ENCODE assay signal across 8 cellular contexts in the genomic region with DNA sequence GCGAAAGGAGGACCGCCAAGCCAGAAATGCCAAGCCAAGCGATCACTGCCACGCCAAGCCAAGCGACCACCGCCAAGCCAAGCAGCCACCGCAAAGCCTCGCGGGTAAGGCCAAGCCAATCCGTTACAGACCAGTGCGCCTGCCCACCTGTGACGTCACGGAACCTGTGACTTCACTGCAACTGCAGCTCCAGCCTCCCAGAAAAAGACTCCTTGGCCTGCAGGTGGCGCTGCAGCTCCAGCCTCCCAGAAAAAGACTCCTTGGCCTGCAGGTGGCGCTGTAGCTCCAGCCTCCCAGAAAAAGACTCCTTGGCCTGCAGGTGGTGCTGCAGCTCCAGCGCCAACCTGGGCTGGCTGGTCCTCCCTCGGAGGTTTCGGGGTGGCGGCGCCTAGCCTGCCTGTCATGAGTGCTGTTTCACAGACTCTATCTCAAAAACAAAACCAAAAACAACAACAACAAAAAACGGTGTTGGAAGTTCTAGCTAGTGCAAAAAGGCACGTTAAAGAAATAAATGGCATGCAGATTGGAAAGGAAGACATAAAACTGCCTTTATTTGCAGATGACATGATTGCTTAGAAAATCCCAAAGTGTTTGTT. TPM values are rescaled to one million over a fixed set of nuclear protein-coding genes. Genes with fewer than 3 reads are reported as not detected.
DNase-seq lines count a peak whose midpoint lies in the region; ATAC-seq and TF ChIP-seq lines count a peak whose summit lies in the region.
"Not testable (repeated sequence)": the region's sequence is repeated elsewhere in the genome, so short reads cannot be mapped to it uniquely, and the experiment has no call there.

No MANE protein-coding gene starts in this region.

- not testable (repeated sequence) for H4K20me1 ChIP-seq in fibroblast of lung (ENCODE audit: control insufficient read depth, extremely low read depth, insufficient read depth, low read length)

- peak; percentile 79 to 82 for TF ChIP-seq CTCF in fibroblast of lung (conservative IDR thresholded peaks at IDR 0.05 in 1 of 2, IDR thresholded peaks at IDR 0.05 in 1 of 2; ENCODE audit: low read depth in 1 of 2, low read length in 2 of 2)

- peak overlapping the region in 2 of 4 experiments; percentile 13 to 54 for H3K4me3 ChIP-seq in fibroblast of lung (replicated peaks in 1 of 4; ENCODE audit: control extremely low read depth in 1 of 4, insufficient read depth in 1 of 4, low read depth in 3 of 4, low read length in 4 of 4)

- DNase-seq in Caki2 (ENCODE audit: low read depth) (peak; percentile 71), M059J (ENCODE audit: low read depth) (peak; percentile 74), SK-N-DZ (ENCODE audit: low spot score) (peak; percentile 55), fibroblast of lung (ENCODE audit: low read depth in 2 of 2) (peak; percentile 56 to 86), myocyte (ENCODE audit: low read depth) (peak; percentile 84)
- peak; percentile 90 for DNase-seq in activated effector memory CD4-positive, alpha-beta T cell treated with Interleukin-2 at 50 U/mL for 16 hours
- peak; percentile 80 to 93 for DNase-seq in stimulated activated CD8-positive, alpha-beta memory T cell treated with anti-CD3 and anti-CD28 coated beads, Interleukin-15, amount 100 ng/mL, for 4 hours (ENCODE audit: low read depth in 2 of 2)

- not testable (repeated sequence) for H3K27me3 ChIP-seq in fibroblast of lung (ENCODE audit: control insufficient read depth, insufficient read depth, low read length)

- in situ Hi-C loops in Caki2 (cut with HindIII; ENCODE audit: low pct_unique_long_range_greater_than_20kb, low sequenced_read_pairs), result not testable (repeated sequence)

- not testable (repeated sequence) for H3K36me3 ChIP-seq in fibroblast of lung (ENCODE audit: control insufficient read depth, insufficient read depth, low read length)

- not testable (repeated sequence) for H3K4me1 ChIP-seq in fibroblast of lung (ENCODE audit: control insufficient read depth, extremely low read depth, insufficient read depth, low read length)

- not testable (repeated sequence) for H3K9me3 ChIP-seq in fibroblast of lung (ENCODE audit: control insufficient read depth, insufficient read depth, low read depth, low read length)

- peak overlapping the region; percentile 33 for H2AFZ ChIP-seq in fibroblast of lung (ENCODE audit: low read length)

- H3K79me2 ChIP-seq in fibroblast of lung (ENCODE audit: control insufficient read depth, insufficient read depth, low read length), result not testable (repeated sequence)

- H3K4me2 ChIP-seq in fibroblast of lung (ENCODE audit: extremely low read depth, insufficient read depth, low read length), result peak overlapping the region; percentile 51

- peak overlapping the region; percentile 34 for H3K27ac ChIP-seq in fibroblast of lung (ENCODE audit: insufficient read depth, low read length)

- not testable (repeated sequence) for H3K9ac ChIP-seq in fibroblast of lung (ENCODE audit: insufficient read depth, low read length)

- ATAC-seq in GM21737 (IDR thresholded peaks at IDR 0.05; ENCODE audit: unreplicated experiment), result peak; percentile 80

RNA-seq across cellular contexts. Expression of a gene that starts 18.6 kb away (rescaled TPM):
- total RNA-seq in Caki2 (2014; rRNA removed; shearing (Covaris generic); ENCODE audit: low replicate concordance), result not detected in 2 replicates
- total RNA-seq in M059J (2014; rRNA removed; shearing (Covaris generic)), result not detected in 2 replicates
- not detected in 2 replicates for polyA plus RNA-seq in SK-N-DZ (2014; cell fraction: cytosol; rRNA removed)
- polyA plus RNA-seq in SK-N-DZ (2014; cell fraction: nucleus; rRNA removed), result not detected in 2 replicates
- total RNA-seq in fibroblast of lung, result not detected in 2 replicates
- polyA plus RNA-seq in fibroblast of lung, result not detected in 2 replicates
- polyA plus RNA-seq in fibroblast of lung (2012), result not detected in 2 replicates
- polyA minus RNA-seq in fibroblast of lung (ENCODE audit: low replicate concordance), result not detected in 2 replicates
- total RNA-seq in myocyte, result not detected in 2 replicates
- polyA plus RNA-seq in myocyte (2012), result not detected

RNA-seq across cellular contexts. Expression of a gene that starts 56.5 kb away (rescaled TPM):
- total RNA-seq in Caki2 (2014; rRNA removed; shearing (Covaris generic); ENCODE audit: low replicate concordance), result 0.10 TPM in 1 of 2 replicates, not detected in the other
- total RNA-seq in M059J (2014; rRNA removed; shearing (Covaris generic)), result 0.22 and 2.5 TPM in 2 replicates
- 4.8 and 5.5 TPM in 2 replicates for polyA plus RNA-seq in SK-N-DZ (2014; cell fraction: cytosol; rRNA removed)
- 3.2 and 3.9 TPM in 2 replicates for polyA plus RNA-seq in SK-N-DZ (2014; cell fraction: nucleus; rRNA removed)
- total RNA-seq in fibroblast of lung, result 3.6 and 4.3 TPM in 2 replicates
- 2.6 and 2.7 TPM in 2 replicates for polyA plus RNA-seq in fibroblast of lung
- 1.3 and 2.1 TPM in 2 replicates for polyA plus RNA-seq in fibroblast of lung (2012)
- polyA minus RNA-seq in fibroblast of lung (ENCODE audit: low replicate concordance), result 7.4 and 11.1 TPM in 2 replicates
- total RNA-seq in myocyte, result 6.0 and 8.5 TPM in 2 replicates
- 2.7 TPM for polyA plus RNA-seq in myocyte (2012)
